22 cellular contexts compared by ENCODE assay signal in the genomic region with DNA sequence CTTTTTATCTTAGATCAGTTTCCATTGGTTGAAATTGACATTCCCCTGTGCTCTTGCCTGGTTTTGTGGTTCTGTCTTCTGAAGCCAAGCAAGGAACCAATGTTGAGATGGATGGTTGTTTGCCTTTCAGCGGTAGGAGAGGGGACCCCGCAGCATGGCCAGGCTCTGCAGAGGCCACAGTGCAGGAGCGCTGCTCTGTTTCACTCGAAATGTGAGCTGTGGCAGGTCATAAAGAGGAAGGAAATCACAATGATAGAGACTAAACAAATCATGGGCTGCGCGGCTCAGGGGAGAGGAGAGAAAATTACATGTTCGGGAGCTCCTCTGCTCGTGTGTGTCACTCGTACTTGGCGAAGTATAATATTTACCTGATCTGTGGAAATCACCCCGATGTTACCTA.
DNase-seq lines count a peak whose midpoint lies in the region; ATAC-seq and TF ChIP-seq lines count a peak whose summit lies in the region.
"Had no signal": no experiment of that assay in that cellular context is flagged by ENCODE, and none has a peak within 500 bp of the region (broad histone marks: within the 10 kb centered on the region; RNA-seq: fewer than 3 reads in every experiment).

No MANE protein-coding gene starts in this region.

- H3K27me3 Mint-ChIP-seq in stimulated activated naive CD8-positive, alpha-beta T cell treated with anti-CD3 and anti-CD28 coated beads, Interleukin-15, amount 100 ng/mL, for 72 hours, result no peaks in the 10 kb centered on the region
- H3K27me3 Mint-ChIP-seq: activated CD4-positive, alpha-beta memory T cell treated with anti-CD3 and anti-CD28 coated beads for 36 hours; activated naive CD8-positive, alpha-beta T cell treated with anti-CD3 and anti-CD28 coated beads, Interleukin-2, amount 50 U/mL, for 24 hours had no signal

- no peak for ATAC-seq in stimulated activated naive CD8-positive, alpha-beta T cell treated with anti-CD3 and anti-CD28 coated beads, Interleukin-15, amount 100 ng/mL, for 72 hours
- ATAC-seq in stimulated activated naive CD8-positive, alpha-beta T cell treated with anti-CD3 and anti-CD28 coated beads, Interleukin-15, Interleukin-2, amounts not matched to agents 100 U/mL and 50 U/mL, for 24 hours, result no peak
- ATAC-seq in HG02970 (IDR thresholded peaks at IDR 0.05; ENCODE audit: low FRiP score, unreplicated experiment) (no peak), HG03159 (IDR thresholded peaks at IDR 0.05; ENCODE audit: unreplicated experiment) (no peak)
- ATAC-seq: activated naive CD8-positive, alpha-beta T cell treated with anti-CD3 and anti-CD28 coated beads, Interleukin-2, amount 50 U/mL, for 24 hours; activated T-cell treated with anti-CD3 and anti-CD28 coated beads, Interleukin-2, amount 50 U/mL, for 72 hours; gastroesophageal sphincter had no signal

- DNase-seq in stimulated activated naive CD8-positive, alpha-beta T cell treated with anti-CD3 and anti-CD28 coated beads, Interleukin-15, amount 100 ng/mL, for 72 hours, result peak in 1 of 2 donors; percentile 1
- DNase-seq in stimulated activated naive CD8-positive, alpha-beta T cell treated with anti-CD3 and anti-CD28 coated beads, Interleukin-15, Interleukin-2, amounts not matched to agents 100 U/mL and 50 U/mL, for 24 hours, result no peak
- peak; percentile 58 for DNase-seq in NOMO-1 treated with DMSO at 0.1 percent for 48 hours (lab: John Stamatoyannopoulos, UW; ENCODE audit: unreplicated experiment)
- DNase-seq in fibroblast of villous mesenchyme (ENCODE audit: low read depth), result peak; percentile 9
- no peak for DNase-seq in 8988T
- DNase-seq in stimulated activated CD4-positive, alpha-beta T cell treated with anti-CD3 and anti-CD28 coated beads, Interleukin-4, amount 100 ng/mL, for 1 hour, result no peak
- DNase-seq: activated CD4-positive, alpha-beta memory T cell treated with anti-CD3 and anti-CD28 coated beads for 36 hours; activated naive CD8-positive, alpha-beta T cell treated with anti-CD3 and anti-CD28 coated beads, Interleukin-2, amount 50 U/mL, for 24 hours; activated T-cell treated with anti-CD3 and anti-CD28 coated beads, Interleukin-2, amount 50 U/mL, for 72 hours; erythroblast; GOT3; IMR-90; left ventricle myocardium inferior; NCI-H1048; PC-9; SJCRH30; stimulated activated CD4-positive, alpha-beta T cell treated with anti-CD3 and anti-CD28 coated beads, Interleukin-2, amount 100 ng/mL, for 48 hours; testis had no signal

- H3K9me3 Mint-ChIP-seq in stimulated activated naive CD8-positive, alpha-beta T cell treated with anti-CD3 and anti-CD28 coated beads, Interleukin-15, amount 100 ng/mL, for 72 hours, result no peaks in the 10 kb centered on the region
- H3K9me3 Mint-ChIP-seq: activated CD4-positive, alpha-beta memory T cell treated with anti-CD3 and anti-CD28 coated beads for 36 hours; activated naive CD8-positive, alpha-beta T cell treated with anti-CD3 and anti-CD28 coated beads, Interleukin-2, amount 50 U/mL, for 24 hours; activated T-cell treated with anti-CD3 and anti-CD28 coated beads, Interleukin-2, amount 50 U/mL, for 72 hours had no signal

- peaks cover 22% of the 10 kb centered on the region for H3K4me1 Mint-ChIP-seq in stimulated activated naive CD8-positive, alpha-beta T cell treated with anti-CD3 and anti-CD28 coated beads, Interleukin-15, amount 100 ng/mL, for 72 hours

- H3K4me3 Mint-ChIP-seq in stimulated activated naive CD8-positive, alpha-beta T cell treated with anti-CD3 and anti-CD28 coated beads, Interleukin-15, amount 100 ng/mL, for 72 hours, result peak overlapping the region; percentile 20 to 66
- H3K4me3 Mint-ChIP-seq: activated CD4-positive, alpha-beta memory T cell treated with anti-CD3 and anti-CD28 coated beads for 36 hours; activated naive CD8-positive, alpha-beta T cell treated with anti-CD3 and anti-CD28 coated beads, Interleukin-2, amount 50 U/mL, for 24 hours; activated T-cell treated with anti-CD3 and anti-CD28 coated beads, Interleukin-2, amount 50 U/mL, for 72 hours had no signal

- no peak for TF ChIP-seq CTCF in fibroblast of villous mesenchyme (IDR thresholded peaks at IDR 0.05; ENCODE audit: insufficient read depth, low read depth, low read length)

- H3K27ac Mint-ChIP-seq in stimulated activated naive CD8-positive, alpha-beta T cell treated with anti-CD3 and anti-CD28 coated beads, Interleukin-15, amount 100 ng/mL, for 72 hours, result peak overlapping the region; percentile 6 to 14
- H3K27ac Mint-ChIP-seq: activated CD4-positive, alpha-beta memory T cell treated with anti-CD3 and anti-CD28 coated beads for 36 hours; activated naive CD8-positive, alpha-beta T cell treated with anti-CD3 and anti-CD28 coated beads, Interleukin-2, amount 50 U/mL, for 24 hours; activated T-cell treated with anti-CD3 and anti-CD28 coated beads, Interleukin-2, amount 50 U/mL, for 72 hours had no signal

- H3K4me3 ChIP-seq in fibroblast of villous mesenchyme (ENCODE audit: low read depth, low read length), result no peak overlapping the region
- H3K4me3 ChIP-seq: breast epithelium, gastroesophageal sphincter, left ventricle myocardium inferior, PC-9, SJCRH30, testis had no signal

Comparison
In these comparisons a context has a peak if more than half of its experiments do, and no peak if none do; other contexts are left out.
1. DNase-seq: peak in NOMO-1 treated with DMSO at 0.1 percent for 48 hours (single experiment) and fibroblast of villous mesenchyme (single experiment); none in stimulated activated naive CD8-positive, alpha-beta T cell treated with anti-CD3 and anti-CD28 coated beads, Interleukin-15, Interleukin-2, amounts not matched to agents 100 U/mL and 50 U/mL, for 24 hours (single experiment), 8988T (single experiment) and stimulated activated CD4-positive, alpha-beta T cell treated with anti-CD3 and anti-CD28 coated beads, Interleukin-4, amount 100 ng/mL, for 1 hour (single experiment).